In genomic region chr17:1122681-1123396, GRCh38 we compare ENCODE assay signal across 8 cellular contexts. TPM values are rescaled to one million over a fixed set of nuclear protein-coding genes. Genes with fewer than 3 reads are reported as not detected.
A peak's percentile ranks its signal among the peaks of the same experiment; 100 is the strongest.
DNase-seq lines count a peak whose midpoint lies in the region; ATAC-seq and TF ChIP-seq lines count a peak whose summit lies in the region.

No MANE protein-coding gene starts in this region.

- H3K9me1 ChIP-seq in IMR-90 (ENCODE audit: insufficient read depth, low read length) = no peaks in the 10 kb centered on the region

- H4K91ac ChIP-seq in IMR-90 (ENCODE audit: insufficient read depth, low read depth, low read length) = no peak overlapping the region

- no peak overlapping the region for H2BK5ac ChIP-seq in IMR-90 (ENCODE audit: low read depth, low read length, poor library complexity, severe bottlenecking)

- H3K36me3 ChIP-seq in IMR-90 (ENCODE audit: control insufficient read depth, insufficient read depth, low read length) (peaks cover 13% of the 10 kb centered on the region; the same call in 1 of the 2 replicates), SU-DHL-6 (ENCODE audit: low read length) (no peaks in the 10 kb centered on the region), upper lobe of right lung (no peaks in the 10 kb centered on the region)

- H2AK9ac ChIP-seq in IMR-90 (replicated peaks; ENCODE audit: low read depth, low read length, poor library complexity) = peak overlapping the region; percentile 87

- dilution Hi-C loops in IMR-90 (cut with HindIII; ENCODE audit: low sequenced_read_pairs, unreplicated experiment) = no loop called here

- no peak overlapping the region for H2BK120ac ChIP-seq in IMR-90 (ENCODE audit: low read depth, low read length)

- no peaks in the 10 kb centered on the region for H3K9me3 ChIP-seq in IMR-90 (ENCODE audit: control insufficient read depth, insufficient read depth, low read length)
- no peaks in the 10 kb centered on the region for H3K9me3 ChIP-seq in SU-DHL-6 (ENCODE audit: insufficient read depth, low read length)
- no peaks in the 10 kb centered on the region for H3K9me3 ChIP-seq in upper lobe of right lung

- in situ Hi-C loops in IMR-90 (cut with MboI; ENCODE audit: low sequenced_read_pairs) = loop anchor here (10.0 kb wide), 1 partner anchor 52 kb away; the partner anchor contains the start of gene ABR

- H3K9ac ChIP-seq in IMR-90 (ENCODE audit: low read depth, low read length) = no peak overlapping the region
- H3K9ac ChIP-seq in SU-DHL-6 (ENCODE audit: low read length) = peak overlapping the region; percentile 9; the same call in 1 of the 2 replicates

- CTCF ChIA-PET in IMR-90 (lab: Yijun Ruan, JAX) = interaction anchor here (0.6 to 1.8 kb wide), 9 partner anchors 15 to 75 kb away, joined by 3 to 11 read pairs (median 4); no protein-coding TSS in a partner anchor

- DNase-seq in Daoy (ENCODE audit: low read depth) (peak; percentile 87), IMR-90 (peak; percentile 58), Right ventricle myocardium superior (peak; percentile 90), posterior vena cava (ENCODE audit: low spot score) (peak; percentile 94), upper lobe of right lung (peak; percentile 88)
- peak; percentile 60 for DNase-seq in activated naive CD8-positive, alpha-beta T cell treated with anti-CD3 and anti-CD28 coated beads, Interleukin-2, amount 50 U/mL, for 16 hours (ENCODE audit: low read depth, low spot score)

- no peaks in the 10 kb centered on the region; the same call in 1 of the 2 replicates for H3K4me1 ChIP-seq in IMR-90 (ENCODE audit: control insufficient read depth, insufficient read depth, low read length)
- H3K4me1 ChIP-seq in upper lobe of right lung = peaks cover 18% of the 10 kb centered on the region

- peaks cover 25% of the 10 kb centered on the region for H4K20me1 ChIP-seq in IMR-90 (ENCODE audit: insufficient read depth, low read length)
- H4K20me1 ChIP-seq in SU-DHL-6 (ENCODE audit: low read depth, low read length) = no peaks in the 10 kb centered on the region

- 30% methylated on average over 8 of the region's 20 CpGs; no CpG with 5 or more reads in 1 of the 2 experiments for WGBS in IMR-90 (ENCODE audit: extremely low coverage in 2 of 2, insufficient read length in 1 of 2), 2 experiments

- H3K4me2 ChIP-seq in IMR-90 (ENCODE audit: low read depth, low read length) = no peak overlapping the region
- H3K4me2 ChIP-seq in SU-DHL-6 (ENCODE audit: low read depth, low read length, poor library complexity, severe bottlenecking) = peak overlapping the region; percentile 31

- no peak overlapping the region for H3K23ac ChIP-seq in IMR-90 (ENCODE audit: low read depth, low read length)

- no peak overlapping the region for H2BK20ac ChIP-seq in IMR-90 (ENCODE audit: low read depth, low read length)

- peaks cover 29% of the 10 kb centered on the region for H3K79me2 ChIP-seq in SU-DHL-6 (ENCODE audit: insufficient read depth, low read length)

- peak; percentile 95 for TF ChIP-seq RAD21 in IMR-90 (IDR thresholded peaks at IDR 0.05; ENCODE audit: low read length)

- H4K5ac ChIP-seq in IMR-90 (ENCODE audit: low read depth, low read length) = no peak overlapping the region

- H3K27me3 ChIP-seq in IMR-90 (ENCODE audit: control insufficient read depth, insufficient read depth, low read length) = no peaks in the 10 kb centered on the region
- no peaks in the 10 kb centered on the region for H3K27me3 ChIP-seq in SU-DHL-6 (ENCODE audit: low read length)
- H3K27me3 ChIP-seq in upper lobe of right lung = no peaks in the 10 kb centered on the region

- no peak overlapping the region for H3K56ac ChIP-seq in IMR-90 (ENCODE audit: extremely low read depth, insufficient read depth, low read length)

- H3K9me2 ChIP-seq in SU-DHL-6 (replicated peaks; ENCODE audit: insufficient read depth, low read length) = no peaks in the 10 kb centered on the region

- ATAC-seq in IMR-90 (ENCODE audit: low read depth) (peak; percentile 99), Right ventricle myocardium superior (ENCODE audit: poor library complexity) (peak; percentile 87), upper lobe of right lung (peak; percentile 89), HG02852 (IDR thresholded peaks at IDR 0.05; ENCODE audit: unreplicated experiment) (no peak)

- H3K27ac ChIP-seq in IMR-90 (ENCODE audit: insufficient read depth, low read length) (no peak overlapping the region), SU-DHL-6 (ENCODE audit: low read depth, low read length) (peak overlapping the region; percentile 56), upper lobe of right lung (peak overlapping the region; percentile 14)

- H3K4ac ChIP-seq in IMR-90 (ENCODE audit: low read depth, low read length) = no peak overlapping the region

- H2AFZ ChIP-seq in IMR-90 (replicated peaks; ENCODE audit: low read length, poor library complexity) = peak overlapping the region; percentile 68
- H2AFZ ChIP-seq in SU-DHL-6 (ENCODE audit: low read depth, low read length, severe bottlenecking) = no peak overlapping the region

- H3K18ac ChIP-seq in IMR-90 (ENCODE audit: low read depth, low read length) = no peak overlapping the region

- no peak overlapping the region for H3K14ac ChIP-seq in IMR-90 (replicated peaks; ENCODE audit: low read depth, low read length)

- TF ChIP-seq CTCF in IMR-90 (conservative IDR thresholded peaks at IDR 0.05; ENCODE audit: low read depth, low read length) = peak; percentile 92
- peak; percentile 91 for TF ChIP-seq CTCF in SU-DHL-6 (IDR thresholded peaks at IDR 0.05; ENCODE audit: insufficient read depth, low read length, poor library complexity, severe bottlenecking)
- peak; percentile 86 for TF ChIP-seq CTCF in upper lobe of right lung (IDR thresholded peaks at IDR 0.05)

- H2BK15ac ChIP-seq in IMR-90 (ENCODE audit: low read depth, low read length) = no peak overlapping the region

- intact Hi-C loops in IMR-90 (cut with micrococcal nuclease) (loop anchor here (1.0 kb wide), 2 partner anchors 64 to 136 kb away; no protein-coding TSS in a partner anchor), Right ventricle myocardium superior (cut with DNase I) (loop anchor here (1.0 to 10.0 kb wide), 3 partner anchors 24 to 132 kb away; no protein-coding TSS in a partner anchor), posterior vena cava (cut with DNase I) (no loop called here), upper lobe of right lung (cut with DNase I) (loop anchor here (5.0 kb wide), 1 partner anchor 59 kb away; no protein-coding TSS in a partner anchor)

- BruUV-seq in IMR-90 (replicated peaks; lab: Mats Ljungman, UMichigan) = no TSS peak

- H3F3A ChIP-seq in SU-DHL-6 (ENCODE audit: insufficient read depth) = no peaks in the 10 kb centered on the region

- H3K79me1 ChIP-seq in IMR-90 (ENCODE audit: low read depth in 1 of 2, low read length in 2 of 2) = no peaks in the 10 kb centered on the region

- H4K8ac ChIP-seq in IMR-90 (ENCODE audit: low read depth in 2 of 2, low read length in 2 of 2) = no peak overlapping the region

- H3K4me3 ChIP-seq in IMR-90 (ENCODE audit: insufficient read depth, low read depth, low read length) (no peak overlapping the region), SU-DHL-6 (ENCODE audit: insufficient read depth, low read length, poor library complexity, severe bottlenecking) (no peak overlapping the region), upper lobe of right lung (no peak overlapping the region)

- peak overlapping the region; percentile 45 for H2AK5ac ChIP-seq in IMR-90 (ENCODE audit: low read depth, low read length)

- no peak for TF ChIP-seq POLR2A in IMR-90 (IDR thresholded peaks at IDR 0.05; ENCODE audit: low read depth, low read length)

- POLR2A ChIA-PET in IMR-90 (lab: Charles Lee; ENCODE audit: unreplicated experiment) = no interaction called here

TF ChIP-seq in IMR-90, 13 proteins besides CTCF, POLR2A, EP300 and RAD21:
- TF ChIP-seq FOS (IDR thresholded peaks at IDR 0.05; ENCODE audit: low read depth, low read length) (no peak), NFE2L2 (IDR thresholded peaks at IDR 0.05; ENCODE audit: low read depth, low read length) (no peak), MXI1 (IDR thresholded peaks at IDR 0.05; ENCODE audit: borderline replicate concordance, low read depth, low read length) (no peak), BHLHE40 (IDR thresholded peaks at IDR 0.05; ENCODE audit: low read depth, low read length) (peak; percentile 47; the same call in 1 of the 2 replicates), RFX5 (IDR thresholded peaks at IDR 0.05; ENCODE audit: low read depth, low read length) (no peak), ELK1 (IDR thresholded peaks at IDR 0.05; ENCODE audit: borderline replicate concordance, low read depth, low read length) (no peak), USF2 (IDR thresholded peaks at IDR 0.05; ENCODE audit: low read depth, low read length) (no peak), CHD1 (IDR thresholded peaks at IDR 0.05; ENCODE audit: low read depth, low read length) (no peak), RCOR1 (IDR thresholded peaks at IDR 0.05; ENCODE audit: insufficient replicate concordance, low read length) (no peak), CEBPB (IDR thresholded peaks at IDR 0.05; ENCODE audit: low read depth, low read length) (no peak), MAFK (IDR thresholded peaks at IDR 0.05; ENCODE audit: low read depth, low read length) (no peak), SMC3 (IDR thresholded peaks at IDR 0.05; ENCODE audit: low read depth, low read length) (peak; percentile 79)

RNA-seq across cellular contexts. Expression of gene ABR, which starts 56.9 kb away (rescaled TPM):
- total RNA-seq in Daoy (2014; rRNA removed; shearing (Covaris generic)) = 40.1 and 57.4 TPM in 2 replicates
- total RNA-seq in IMR-90 (2012; rRNA removed) (24.7 and 28.3 TPM in 2 replicates), Right ventricle myocardium superior (128 TPM), posterior vena cava (100 to 1,000 TPM in 1 of 2 donors, 10 to 100 TPM in 1; 99.1 to 146 TPM), upper lobe of right lung (185 TPM)
- 79.7 and 111 TPM in 2 replicates for polyA plus RNA-seq in IMR-90 (2012; rRNA removed)
- polyA plus RNA-seq in IMR-90 (2012; cell fraction: cytosol; rRNA removed) = 97.0 and 129 TPM in 2 replicates
- polyA plus RNA-seq in IMR-90 (2012; cell fraction: nucleus; rRNA removed; ENCODE audit: low replicate concordance) = 96.8 and 177 TPM in 2 replicates

Comparison
In these comparisons a context has a peak if more than half of its experiments do, and no peak if none do; other contexts are left out.
1. intact Hi-C loops: an anchor here in IMR-90 (1.0 kb wide), Right ventricle myocardium superior (1.0 to 10.0 kb wide) and upper lobe of right lung (5.0 kb wide); none called in posterior vena cava.